20 cellular contexts compared by ENCODE assay signal in genomic region chr4:54632537-54632936, GRCh38. TPM values are rescaled to one million over a fixed set of nuclear protein-coding genes. Genes with fewer than 3 reads are reported as not detected.
DNase-seq lines count a peak whose midpoint lies in the region; ATAC-seq and TF ChIP-seq lines count a peak whose summit lies in the region.
"Had no signal": no experiment of that assay in that cellular context is flagged by ENCODE, and none has a peak within 500 bp of the region (broad histone marks: within the 10 kb centered on the region; RNA-seq: fewer than 3 reads in every experiment).

No MANE protein-coding gene starts in this region.

- no peak overlapping the region for H2AFZ ChIP-seq in Loucy (ENCODE audit: low read length)

- POLR2A ChIA-PET in WTC11 (lab: Charles Lee), result interaction anchor here (0.6 kb wide), 1 partner anchor 151 kb away, joined by 3 read pairs; no protein-coding TSS in a partner anchor

- H3K9ac ChIP-seq in Loucy (ENCODE audit: low read depth, low read length, poor library complexity, severe bottlenecking), result no peak overlapping the region
- H3K9ac ChIP-seq: BLaER1 treated with 17β-estradiol and CSF1 and Interleukin-3, amounts not matched to agents 10 nM and 100 nM had no signal

- no peaks in the 10 kb centered on the region for H3K79me2 ChIP-seq in Loucy (ENCODE audit: insufficient read depth, low read length)

- no peak overlapping the region for H3K4me3 ChIP-seq in Loucy (ENCODE audit: low read length, poor library complexity, severe bottlenecking)
- no peak overlapping the region for H3K4me3 ChIP-seq in MG63
- H3K4me3 ChIP-seq: A549; BLaER1 treated with 17β-estradiol and CSF1 and Interleukin-3, amounts not matched to agents 10 nM and 100 nM; GM12878 had no signal

- H3K4me1 Mint-ChIP-seq in WTC11, result peaks cover 3% of the 10 kb centered on the region; the same call in 1 of the 2 replicates

- H3K9me3 Mint-ChIP-seq in WTC11, result peaks cover 7% of the 10 kb centered on the region; the same call in 1 of the 2 replicates
- H3K9me3 Mint-ChIP-seq: CD4-positive, alpha-beta T cell; CD8-positive, alpha-beta T cell had no signal

- H3K4me3 Mint-ChIP-seq in WTC11, result no peak overlapping the region

- CTCF ChIA-PET in WTC11 (lab: Charles Lee), result no interaction called here

- H3K36me3 Mint-ChIP-seq in WTC11, result no peaks in the 10 kb centered on the region
- H3K36me3 Mint-ChIP-seq: CD8-positive, alpha-beta T cell had no signal

- H3K4me2 ChIP-seq in Loucy (ENCODE audit: low read depth, low read length, poor library complexity, severe bottlenecking), result peak overlapping the region; percentile 67
- H3K4me2 ChIP-seq: A549; BLaER1 treated with 17β-estradiol and CSF1 and Interleukin-3, amounts not matched to agents 10 nM and 100 nM had no signal

- no peaks in the 10 kb centered on the region for H3F3A ChIP-seq in Loucy (ENCODE audit: low read depth)

- H3K27me3 ChIP-seq in Loucy (ENCODE audit: insufficient read depth, low read length, poor library complexity, severe bottlenecking) (peaks cover 5% of the 10 kb centered on the region), MG63 (no peaks in the 10 kb centered on the region)
- H3K27me3 ChIP-seq: BLaER1 treated with 17β-estradiol and CSF1 and Interleukin-3, amounts not matched to agents 10 nM and 100 nM had no signal

- no peaks in the 10 kb centered on the region for H4K20me1 ChIP-seq in Loucy (ENCODE audit: insufficient read depth, low read length, poor library complexity, severe bottlenecking)
- H4K20me1 ChIP-seq: BLaER1 treated with 17β-estradiol and CSF1 and Interleukin-3, amounts not matched to agents 10 nM and 100 nM had no signal

- H3K36me3 ChIP-seq in Loucy (ENCODE audit: insufficient read depth, low read length), result no peaks in the 10 kb centered on the region
- no peaks in the 10 kb centered on the region for H3K36me3 ChIP-seq in MG63
- H3K36me3 ChIP-seq: BLaER1 treated with 17β-estradiol and CSF1 and Interleukin-3, amounts not matched to agents 10 nM and 100 nM had no signal

- no peak for ATAC-seq in WTC11
- ATAC-seq in HG03039 (IDR thresholded peaks at IDR 0.05; ENCODE audit: unreplicated experiment), result no peak
- ATAC-seq: A549; CD8-positive, alpha-beta T cell; GM12878 had no signal

- DNase-seq in activated gamma-delta T cell (lab: John Stamatoyannopoulos, UW), result peak; percentile 6
- DNase-seq in activated gamma-delta T cell treated with Interleukin-2 at 50 U/mL for 16 hours, result no peak
- DNase-seq in WTC11 (ENCODE audit: low spot score), result peak; percentile 32
- no peak for DNase-seq in 8988T
- DNase-seq in MG63, result no peak
- DNase-seq: AML-193; Caco-2; Calu3; CD4-positive, alpha-beta T cell; CD8-positive, alpha-beta T cell; EL; GDM1 had no signal

- TF ChIP-seq CTCF in Loucy (conservative IDR thresholded peaks at IDR 0.05; ENCODE audit: low read length), result no peak
- TF ChIP-seq CTCF in WTC11 (IDR thresholded peaks at IDR 0.05), result no peak

- no peaks in the 10 kb centered on the region for H3K9me2 ChIP-seq in Loucy (replicated peaks; ENCODE audit: low read depth, low read length)

- H3K27me3 Mint-ChIP-seq in WTC11 (ENCODE audit: low read depth), result no peaks in the 10 kb centered on the region

- H3K9me3 ChIP-seq in Loucy (ENCODE audit: insufficient read depth, low read depth, low read length) (no peaks in the 10 kb centered on the region), MG63 (no peaks in the 10 kb centered on the region)
- H3K9me3 ChIP-seq: A549, Caco-2 had no signal

- no peak overlapping the region for H3K27ac Mint-ChIP-seq in WTC11
- H3K27ac Mint-ChIP-seq: B cell; CD4-positive, alpha-beta T cell; CD8-positive, alpha-beta T cell had no signal

- peaks cover 12% of the 10 kb centered on the region for H3K4me1 ChIP-seq in Loucy (ENCODE audit: insufficient read depth, low read length, poor library complexity, severe bottlenecking)
- H3K4me1 ChIP-seq: A549; BLaER1 treated with 17β-estradiol and CSF1 and Interleukin-3, amounts not matched to agents 10 nM and 100 nM had no signal

TF ChIP-seq in WTC11, 78 proteins besides CTCF, POLR2A, EP300 and RAD21:
- no peak for TF ChIP-seq FOXP1 (CRISPR knock-in tag; IDR thresholded peaks at IDR 0.05; ENCODE audit: borderline replicate concordance)
- TF ChIP-seq ZNF138 (CRISPR knock-in tag; conservative IDR thresholded peaks at IDR 0.05), result no peak
- no peak for TF ChIP-seq OVOL2 (CRISPR knock-in tag; IDR thresholded peaks at IDR 0.05; ENCODE audit: borderline replicate concordance)
- TF ChIP-seq E2F1 (CRISPR knock-in tag; IDR thresholded peaks at IDR 0.05), result no peak
- TF ChIP-seq, protein P1, sequence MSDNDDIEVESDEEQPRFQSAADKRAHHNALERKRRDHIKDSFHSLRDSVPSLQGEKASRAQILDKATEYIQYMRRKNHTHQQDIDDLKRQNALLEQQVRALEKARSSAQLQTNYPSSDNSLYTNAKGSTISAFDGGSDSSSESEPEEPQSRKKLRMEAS (CRISPR knock-in tag; IDR thresholded peaks at IDR 0.05), result no peak
- TF ChIP-seq MXD4 (CRISPR knock-in tag; IDR thresholded peaks at IDR 0.05; ENCODE audit: borderline replicate concordance), result no peak
- TF ChIP-seq, protein P2, sequence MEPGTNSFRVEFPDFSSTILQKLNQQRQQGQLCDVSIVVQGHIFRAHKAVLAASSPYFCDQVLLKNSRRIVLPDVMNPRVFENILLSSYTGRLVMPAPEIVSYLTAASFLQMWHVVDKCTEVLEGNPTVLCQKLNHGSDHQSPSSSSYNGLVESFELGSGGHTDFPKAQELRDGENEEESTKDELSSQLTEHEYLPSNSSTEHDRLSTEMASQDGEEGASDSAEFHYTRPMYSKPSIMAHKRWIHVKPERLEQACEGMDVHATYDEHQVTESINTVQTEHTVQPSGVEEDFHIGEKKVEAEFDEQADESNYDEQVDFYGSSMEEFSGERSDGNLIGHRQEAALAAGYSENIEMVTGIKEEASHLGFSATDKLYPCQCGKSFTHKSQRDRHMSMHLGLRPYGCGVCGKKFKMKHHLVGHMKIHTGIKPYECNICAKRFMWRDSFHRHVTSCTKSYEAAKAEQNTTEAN (CRISPR knock-in tag; IDR thresholded peaks at IDR 0.05), result no peak
- no peak for TF ChIP-seq TP53 (CRISPR knock-in tag; IDR thresholded peaks at IDR 0.05)
- TF ChIP-seq SP1 (CRISPR knock-in tag; conservative IDR thresholded peaks at IDR 0.05), result no peak
- no peak for TF ChIP-seq AFF4 (CRISPR knock-in tag; IDR thresholded peaks at IDR 0.05; ENCODE audit: borderline replicate concordance)
- no peak for TF ChIP-seq ZNF219 (CRISPR knock-in tag; IDR thresholded peaks at IDR 0.05; ENCODE audit: borderline replicate concordance)
- no peak for TF ChIP-seq NR2C2 (CRISPR knock-in tag; IDR thresholded peaks at IDR 0.05)
- no peak for TF ChIP-seq GABPB1 (CRISPR knock-in tag; IDR thresholded peaks at IDR 0.05)
- TF ChIP-seq, protein P3, sequence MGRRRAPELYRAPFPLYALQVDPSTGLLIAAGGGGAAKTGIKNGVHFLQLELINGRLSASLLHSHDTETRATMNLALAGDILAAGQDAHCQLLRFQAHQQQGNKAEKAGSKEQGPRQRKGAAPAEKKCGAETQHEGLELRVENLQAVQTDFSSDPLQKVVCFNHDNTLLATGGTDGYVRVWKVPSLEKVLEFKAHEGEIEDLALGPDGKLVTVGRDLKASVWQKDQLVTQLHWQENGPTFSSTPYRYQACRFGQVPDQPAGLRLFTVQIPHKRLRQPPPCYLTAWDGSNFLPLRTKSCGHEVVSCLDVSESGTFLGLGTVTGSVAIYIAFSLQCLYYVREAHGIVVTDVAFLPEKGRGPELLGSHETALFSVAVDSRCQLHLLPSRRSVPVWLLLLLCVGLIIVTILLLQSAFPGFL (CRISPR knock-in tag; IDR thresholded peaks at IDR 0.05; ENCODE audit: borderline replicate concordance), result no peak

RNA-seq across cellular contexts. Expression of gene KIT, which starts 25.2 kb away (rescaled TPM):
- total RNA-seq in WTC11 (2021), result 20.3 to 23.3 TPM (median 20.3 TPM) in 3 replicates
- 0.03 and 0.07 TPM in 2 replicates for total RNA-seq in MG63 (2014; rRNA removed; shearing (Covaris generic); ENCODE audit: low replicate concordance)
- total RNA-seq: B cell, Calu3, Daoy, G401, GM12878 had no signal

Comparison
In these comparisons a context has a peak if more than half of its experiments do, and no peak if none do; other contexts are left out.
1. DNase-seq: peak in activated gamma-delta T cell (single experiment) and WTC11 (single experiment); none in activated gamma-delta T cell treated with Interleukin-2 at 50 U/mL for 16 hours (single experiment), 8988T (single experiment) and MG63 (single experiment).
2. RNA of gene KIT, which starts 25.2 kb away (total RNA-seq): 20.3 to 23.3 TPM in WTC11; 0.03 to 0.07 TPM in MG63; every median in the first group is over 10 times any median in the second.